21 cellular contexts compared by ENCODE assay signal in the genomic region with DNA sequence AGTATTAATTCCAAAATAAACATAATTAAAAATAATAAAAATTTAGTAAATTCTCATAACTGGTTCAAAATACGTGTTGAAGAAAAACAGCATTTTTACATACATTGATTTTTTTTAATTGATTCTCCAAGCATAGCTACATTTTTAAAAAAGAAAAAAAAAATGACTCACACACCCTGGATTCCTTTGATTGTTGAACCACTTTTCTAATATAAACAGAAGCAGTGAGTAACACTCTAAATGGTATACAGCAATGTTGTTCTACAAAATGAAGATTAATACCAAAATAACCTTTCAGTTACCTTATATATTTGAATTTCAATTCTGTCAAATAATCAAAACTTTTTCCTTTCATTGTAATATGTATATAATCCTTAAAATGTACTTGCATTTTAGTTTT.
DNase-seq lines count a peak whose midpoint lies in the region; ATAC-seq, FAIRE-seq and TF ChIP-seq lines count a peak whose summit lies in the region.
"Had no signal": no experiment of that assay in that cellular context is flagged by ENCODE, and none has a peak within 500 bp of the region (broad histone marks: within the 10 kb centered on the region; RNA-seq: fewer than 3 reads in every experiment).

No MANE protein-coding gene starts in this region.

- peak overlapping the region; percentile 54 for H3K27ac Mint-ChIP-seq in Calu3 (ENCODE audit: unreplicated experiment)
- H3K27ac Mint-ChIP-seq: activated T-helper 2 cell treated with anti-CD3 and anti-CD28 coated beads, Interferon-gamma antibody, Interleukin-2, Interleukin-4, amounts not matched to agents 10 μg/mL and 5 μg/mL and 100 μg/mL, durations not matched to agents 14 hours and 24 hours and 36 hours; natural killer cell had no signal

- no peak overlapping the region for H3K27ac ChIP-seq in kidney (ENCODE audit: low read depth in 2 of 2, low read length in 2 of 2)
- H3K27ac ChIP-seq: SJSA1, suprapubic skin had no signal

- no peak overlapping the region for H3K4me3 Mint-ChIP-seq in Calu3 (ENCODE audit: low read depth, unreplicated experiment)
- H3K4me3 Mint-ChIP-seq: natural killer cell had no signal

- H3K36me3 Mint-ChIP-seq in Calu3 (ENCODE audit: insufficient read depth, unreplicated experiment) = no peaks in the 10 kb centered on the region
- H3K36me3 Mint-ChIP-seq: natural killer cell had no signal

- H3K27me3 Mint-ChIP-seq in Calu3 (ENCODE audit: unreplicated experiment) = no peaks in the 10 kb centered on the region

- CTCF ChIA-PET in Calu3 (lab: Charles Lee) = interaction anchor here (0.6 kb wide), 2 partner anchors 27 to 73 kb away, joined by 3 to 5 read pairs; no protein-coding TSS in a partner anchor

- no peaks in the 10 kb centered on the region for H3K9me3 Mint-ChIP-seq in Calu3 (ENCODE audit: low read depth, unreplicated experiment)
- H3K9me3 Mint-ChIP-seq: activated T-helper 2 cell treated with anti-CD3 and anti-CD28 coated beads, Interferon-gamma antibody, Interleukin-2, Interleukin-4, amounts not matched to agents 10 μg/mL and 5 μg/mL and 100 μg/mL, durations not matched to agents 14 hours and 24 hours and 36 hours; natural killer cell had no signal

- TF ChIP-seq CTCF in Calu3 (IDR thresholded peaks at IDR 0.05; ENCODE audit: unreplicated experiment) (no peak), bronchial epithelial cell (IDR thresholded peaks at IDR 0.05; ENCODE audit: insufficient read depth, low read length, severe bottlenecking) (no peak), kidney (IDR thresholded peaks at IDR 0.05; ENCODE audit: borderline replicate concordance, extremely low read depth, insufficient read depth) (no peak)

- no peaks in the 10 kb centered on the region for H3K36me3 ChIP-seq in bronchial epithelial cell (ENCODE audit: control insufficient read depth, insufficient read depth, low read length)
- no peaks in the 10 kb centered on the region for H3K36me3 ChIP-seq in kidney (ENCODE audit: control insufficient read depth in 1 of 2, insufficient read depth in 2 of 2, low read length in 2 of 2)
- H3K36me3 ChIP-seq: SJSA1, suprapubic skin had no signal

- H3K4me3 ChIP-seq in bronchial epithelial cell (ENCODE audit: low read depth, low read length) = no peak overlapping the region
- no peak overlapping the region for H3K4me3 ChIP-seq in kidney (ENCODE audit: low read length in 2 of 2)
- H3K4me3 ChIP-seq: SJSA1, smooth muscle cell, suprapubic skin had no signal

- no peaks in the 10 kb centered on the region for H3K4me1 ChIP-seq in kidney (ENCODE audit: control insufficient read depth in 1 of 2, insufficient read depth in 1 of 2, low read depth in 1 of 2, low read length in 2 of 2)
- H3K4me1 ChIP-seq: suprapubic skin had no signal

- H3K27me3 ChIP-seq in bronchial epithelial cell (ENCODE audit: control insufficient read depth, insufficient read depth, low read length) = no peaks in the 10 kb centered on the region
- H3K27me3 ChIP-seq: SJSA1, suprapubic skin had no signal

- no peaks in the 10 kb centered on the region for H3K9me3 ChIP-seq in kidney (ENCODE audit: control insufficient read depth in 1 of 2, low read length in 2 of 2)
- H3K9me3 ChIP-seq: SJSA1, suprapubic skin had no signal

- intact Hi-C loops in Calu3 (cut with micrococcal nuclease; ENCODE audit: unreplicated experiment) = loop anchor here (2.0 to 5.0 kb wide), 2 partner anchors 60 to 236 kb away; no protein-coding TSS in a partner anchor
- intact Hi-C loops in kidney (cut with DNase I) = no loop called here

- H3K4me1 Mint-ChIP-seq in Calu3 (ENCODE audit: low read depth, unreplicated experiment) = peaks cover 19% of the 10 kb centered on the region
- H3K4me1 Mint-ChIP-seq: natural killer cell had no signal

- FAIRE-seq in bronchial epithelial cell (lab: Jason Lieb, UNC) = no peak
- peak; percentile 58 for FAIRE-seq in kidney (lab: Jason Lieb, UNC)
- FAIRE-seq: GM18507 had no signal

- DNase-seq in Calu3 (no peak), LHCN-M2 (ENCODE audit: low read depth) (peak; percentile 16), bronchial epithelial cell (ENCODE audit: low read depth) (peak; percentile 72), kidney (no peak)
- no peak for DNase-seq in activated naive CD4-positive, alpha-beta T cell (lab: John Stamatoyannopoulos, UW)
- DNase-seq in stimulated activated naive CD4-positive, alpha-beta T cell treated with Interleukin-2 at 50 U/mL for 16 hours (lab: John Stamatoyannopoulos, UW) = no peak
- DNase-seq: C1 segment of cervical spinal cord; mesendoderm; natural killer cell; NCI-H2081 treated with DMSO at 0.1 percent for 48 hours; NCI-H510A treated with DMSO at 0.1 percent for 48 hours; stimulated activated CD4-positive, alpha-beta T cell treated with anti-CD3 and anti-CD28 coated beads, Interleukin-4, amount 100 ng/mL, for 4 hours; stimulated activated CD8-positive, alpha-beta memory T cell treated with anti-CD3 and anti-CD28 coated beads, Interleukin-4, amount 100 ng/mL, for 48 hours had no signal

- BruUV-seq in Calu3 (replicated peaks; lab: Mats Ljungman, UMichigan) = no TSS peak

- no peak overlapping the region for H3K9ac ChIP-seq in kidney (ENCODE audit: low read length in 2 of 2)

- ATAC-seq in HG03442 (IDR thresholded peaks at IDR 0.05; ENCODE audit: unreplicated experiment) = no peak
- ATAC-seq in HG03196 (IDR thresholded peaks at IDR 0.05; ENCODE audit: unreplicated experiment) = no peak
- ATAC-seq: activated CD4-positive, CD25-positive, alpha-beta regulatory T cell treated with anti-CD3 and anti-CD28 coated beads, Interleukin-2, amount 50 U/mL, for 24 hours; natural killer cell had no signal

Comparison
In these comparisons a context has a peak if more than half of its experiments do, and no peak if none do; other contexts are left out.
1. DNase-seq: peak in LHCN-M2 (single experiment) and bronchial epithelial cell (single experiment); none in Calu3 (single experiment), kidney (single experiment), activated naive CD4-positive, alpha-beta T cell (0 of 4) and stimulated activated naive CD4-positive, alpha-beta T cell treated with Interleukin-2 at 50 U/mL for 16 hours (single experiment).